Comparison of ENCODE assay signal across 1 cellular context in genomic region chr2:147464737-147465437, GRCh38.
TF ChIP-seq lines count a peak whose summit lies in the region.

No MANE protein-coding gene starts in this region.

TF ChIP-seq in HEK293, 187 proteins besides CTCF, POLR2A, EP300 and RAD21 (continued from another document):
- TF ChIP-seq BCL6B (tag by site-specific recombination; IDR thresholded peaks at IDR 0.05) = peak; percentile 34; the same call in 1 of the 2 replicates
- peak; percentile 34; the same call in 1 of the 2 replicates for TF ChIP-seq ZNF629 (tag by site-specific recombination; IDR thresholded peaks at IDR 0.05)
